21 cellular contexts compared by ENCODE assay signal in genomic region chr3:129529436-129530210, GRCh38. TPM values are rescaled to one million over a fixed set of nuclear protein-coding genes. Genes with fewer than 3 reads are reported as not detected.
"Had no signal": no experiment of that assay in that cellular context is flagged by ENCODE, and none has a peak within 500 bp of the region (broad histone marks: within the 10 kb centered on the region; RNA-seq: fewer than 3 reads in every experiment).

No MANE protein-coding gene starts in this region.

- H3K36me3 Mint-ChIP-seq: activated naive CD8-positive, alpha-beta T cell treated with anti-CD3 and anti-CD28 coated beads, Interleukin-2, amount 10 ng/mL, durations not matched to agents 7 days and 5 days; naive B cell had no signal

- ATAC-seq: activated CD4-positive, alpha-beta T cell treated with anti-CD3 and anti-CD28 coated beads for 36 hours; activated CD8-positive, alpha-beta T cell treated with anti-CD3 and anti-CD28 coated beads for 36 hours; activated T-cell treated with anti-CD3 and anti-CD28 coated beads, Interleukin-2, amount 50 U/mL, for 72 hours; lower lobe of right lung; stimulated activated naive CD8-positive, alpha-beta T cell treated with anti-CD3 and anti-CD28 coated beads, Interleukin-15, Interleukin-2, amounts not matched to agents 100 U/mL and 50 U/mL, for 24 hours had no signal

- H3K4me1 ChIP-seq: lower lobe of right lung had no signal

- H3K27ac ChIP-seq: cardiac muscle cell, coronary artery, hepatocyte, lower lobe of right lung, suprapubic skin, VCaP had no signal

- H2AFZ ChIP-seq: hepatocyte had no signal

- H3K79me2 ChIP-seq: hepatocyte had no signal

- H3K27ac Mint-ChIP-seq: activated CD4-positive, alpha-beta T cell treated with anti-CD3 and anti-CD28 coated beads for 36 hours; activated CD8-positive, alpha-beta T cell treated with anti-CD3 and anti-CD28 coated beads for 36 hours; activated naive CD8-positive, alpha-beta T cell treated with anti-CD3 and anti-CD28 coated beads, Interleukin-2, amount 10 ng/mL, durations not matched to agents 7 days and 5 days; activated T-cell treated with anti-CD3 and anti-CD28 coated beads, Interleukin-2, amount 50 U/mL, for 72 hours had no signal

- H3K4me3 ChIP-seq: cardiac muscle cell, coronary artery, hepatocyte, lower lobe of right lung, suprapubic skin had no signal

- H3K9me3 Mint-ChIP-seq: activated CD8-positive, alpha-beta T cell treated with anti-CD3 and anti-CD28 coated beads for 36 hours; activated naive CD8-positive, alpha-beta T cell treated with anti-CD3 and anti-CD28 coated beads, Interleukin-2, amount 10 ng/mL, durations not matched to agents 7 days and 5 days; activated T-cell treated with anti-CD3 and anti-CD28 coated beads, Interleukin-2, amount 50 U/mL, for 72 hours; naive B cell had no signal

- DNase-seq: activated CD4-positive, alpha-beta T cell treated with anti-CD3 and anti-CD28 coated beads for 36 hours; activated CD8-positive, alpha-beta memory T cell treated with anti-CD3 and anti-CD28 coated beads, Interleukin-2, amount 50 U/mL, for 4 hours; activated CD8-positive, alpha-beta T cell treated with anti-CD3 and anti-CD28 coated beads for 36 hours; activated naive CD8-positive, alpha-beta T cell treated with anti-CD3 and anti-CD28 coated beads, Interleukin-2, amount 10 ng/mL, durations not matched to agents 7 days and 5 days; activated T-cell treated with anti-CD3 and anti-CD28 coated beads, Interleukin-2, amount 50 U/mL, for 72 hours; aorta; effector CD8-positive, alpha-beta T cell; lower lobe of right lung; naive B cell; occipital lobe; stimulated activated CD4-positive, alpha-beta T cell treated with anti-CD3 and anti-CD28 coated beads, Interleukin-12 subunit alpha, Interleukin-12 subunit beta, amount 100 ng/mL, for 4 hours; stimulated activated naive CD8-positive, alpha-beta T cell treated with anti-CD3 and anti-CD28 coated beads, Interleukin-15, Interleukin-2, amounts not matched to agents 100 U/mL and 50 U/mL, for 24 hours; T-helper 9 cell had no signal

- H3K4me1 Mint-ChIP-seq: activated CD4-positive, alpha-beta T cell treated with anti-CD3 and anti-CD28 coated beads for 36 hours; activated naive CD8-positive, alpha-beta T cell treated with anti-CD3 and anti-CD28 coated beads, Interleukin-2, amount 10 ng/mL, durations not matched to agents 7 days and 5 days had no signal

- H3K36me3 ChIP-seq: cardiac muscle cell, lower lobe of right lung, suprapubic skin had no signal

- H3K27me3 Mint-ChIP-seq: activated CD4-positive, alpha-beta T cell treated with anti-CD3 and anti-CD28 coated beads for 36 hours; activated CD8-positive, alpha-beta T cell treated with anti-CD3 and anti-CD28 coated beads for 36 hours had no signal

- H3K9me3 ChIP-seq: lower lobe of right lung, suprapubic skin had no signal

- H3K4me3 Mint-ChIP-seq: activated CD4-positive, alpha-beta T cell treated with anti-CD3 and anti-CD28 coated beads for 36 hours; activated CD8-positive, alpha-beta T cell treated with anti-CD3 and anti-CD28 coated beads for 36 hours; activated naive CD8-positive, alpha-beta T cell treated with anti-CD3 and anti-CD28 coated beads, Interleukin-2, amount 10 ng/mL, durations not matched to agents 7 days and 5 days; activated T-cell treated with anti-CD3 and anti-CD28 coated beads, Interleukin-2, amount 50 U/mL, for 72 hours had no signal

- H3K27me3 ChIP-seq: cardiac muscle cell, hepatocyte, suprapubic skin had no signal

- H3K4me2 ChIP-seq: hepatocyte had no signal

RNA-seq across cellular contexts. Expression of gene RHO, which starts 1.2 kb away (rescaled TPM):
- total RNA-seq: activated CD4-positive, alpha-beta T cell treated with anti-CD3 and anti-CD28 coated beads for 36 hours; activated CD8-positive, alpha-beta T cell treated with anti-CD3 and anti-CD28 coated beads for 36 hours; activated naive CD8-positive, alpha-beta T cell treated with anti-CD3 and anti-CD28 coated beads, Interleukin-2, amount 10 ng/mL, durations not matched to agents 7 days and 5 days; activated T-cell treated with anti-CD3 and anti-CD28 coated beads, Interleukin-2, amount 50 U/mL, for 72 hours; cardiac muscle cell; epithelial cell of proximal tubule; hepatocyte; lower lobe of right lung; occipital lobe; pulmonary artery endothelial cell; suprapubic skin; urinary bladder had no signal
- polyA plus RNA-seq: aorta, cardiac muscle cell, urinary bladder had no signal

RNA-seq across cellular contexts. Expression of gene H1-8, which starts 13.4 kb away (rescaled TPM):
- total RNA-seq: activated CD4-positive, alpha-beta T cell treated with anti-CD3 and anti-CD28 coated beads for 36 hours; activated CD8-positive, alpha-beta T cell treated with anti-CD3 and anti-CD28 coated beads for 36 hours; activated naive CD8-positive, alpha-beta T cell treated with anti-CD3 and anti-CD28 coated beads, Interleukin-2, amount 10 ng/mL, durations not matched to agents 7 days and 5 days; activated T-cell treated with anti-CD3 and anti-CD28 coated beads, Interleukin-2, amount 50 U/mL, for 72 hours; aorta; cardiac muscle cell; epithelial cell of proximal tubule; hepatocyte; lower lobe of right lung; occipital lobe; pulmonary artery endothelial cell; suprapubic skin; urinary bladder had no signal
- polyA plus RNA-seq: aorta, cardiac muscle cell, hepatocyte, urinary bladder had no signal
